21 cellular contexts compared by ENCODE assay signal in the genomic region with DNA sequence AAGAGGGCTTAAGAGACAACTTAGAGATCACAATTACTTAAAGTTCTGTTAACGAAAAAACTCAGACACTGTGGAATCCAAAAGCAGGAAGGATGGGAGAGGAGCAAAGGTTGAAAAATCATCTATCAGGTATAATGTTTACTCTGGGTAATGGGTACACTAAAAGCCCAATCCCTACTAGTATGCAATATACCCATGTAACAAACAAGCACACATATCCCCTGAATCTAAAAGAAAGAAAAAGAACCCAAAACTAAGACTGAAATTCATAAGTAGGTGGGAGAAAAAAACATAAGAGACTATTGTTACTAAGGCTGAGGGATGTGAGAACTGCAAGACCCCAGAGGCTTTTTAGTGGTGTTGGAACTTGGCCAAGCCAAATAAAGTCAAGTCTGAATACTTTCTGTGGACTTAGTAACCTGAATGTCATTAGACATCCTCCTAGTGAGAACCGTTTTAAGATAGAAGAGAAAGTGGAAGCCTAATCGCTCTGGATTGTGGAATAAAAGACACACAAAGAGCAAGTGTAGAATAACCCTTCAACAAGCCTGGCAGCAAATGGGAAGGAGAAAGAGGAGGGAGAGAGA.
A peak's percentile ranks its signal among the peaks of the same experiment; 100 is the strongest.
DNase-seq lines count a peak whose midpoint lies in the region; FAIRE-seq and TF ChIP-seq lines count a peak whose summit lies in the region.
"Had no signal": no experiment of that assay in that cellular context is flagged by ENCODE, and none has a peak within 500 bp of the region (broad histone marks: within the 10 kb centered on the region; RNA-seq: fewer than 3 reads in every experiment).

No MANE protein-coding gene starts in this region.

- in situ Hi-C loops in astrocyte of the cerebellum (cut with HindIII; ENCODE audit: low sequenced_read_pairs): no loop called here

- TF ChIP-seq CTCF in astrocyte of the cerebellum (IDR thresholded peaks at IDR 0.05; ENCODE audit: low read depth, low read length, missing control alignments) (no peak), foreskin fibroblast (IDR thresholded peaks at IDR 0.05; ENCODE audit: low read depth, low read length) (no peak)

- DNase-seq in NCI-H748 (lab: John Stamatoyannopoulos, UW; ENCODE audit: unreplicated experiment) (peak; percentile 56), NCI-H748 treated with DMSO at 0.1 percent for 48 hours (lab: John Stamatoyannopoulos, UW) (no peak), NCI-H1436 treated with DMSO at 0.1 percent for 48 hours (lab: John Stamatoyannopoulos, UW) (peak; percentile 42), astrocyte of the cerebellum (ENCODE audit: low read depth) (peak; percentile 24), NCI-H774 (lab: John Stamatoyannopoulos, UW) (no peak), GM19239 (ENCODE audit: insufficient read length, low spot score) (no peak), foreskin fibroblast (no peak)
- DNase-seq: Caco-2; CD4-positive, alpha-beta T cell; H9; Kasumi-1; MG63; NCI-H1048; NCI-H187; NCI-H2107; NCI-H226; NCI-H526 treated with DMSO at 0.1 percent for 48 hours; OCI-M1; Right ventricle myocardium superior; SK-N-SH had no signal

- no peak for FAIRE-seq in GM19239 (lab: Jason Lieb, UNC)
- FAIRE-seq: GM12878 had no signal

- H3K4me3 ChIP-seq in astrocyte of the cerebellum (ENCODE audit: low read depth, low read length) (no peak overlapping the region), foreskin fibroblast (ENCODE audit: low read depth in 1 of 2, low read length in 2 of 2) (no peak overlapping the region)
- H3K4me3 ChIP-seq: GM12878, MG63 had no signal

Comparison
In these comparisons a context has a peak if more than half of its experiments do, and no peak if none do; other contexts are left out.
1. DNase-seq: peak in NCI-H748 (single experiment), NCI-H1436 treated with DMSO at 0.1 percent for 48 hours (single experiment) and astrocyte of the cerebellum (single experiment); none in NCI-H748 treated with DMSO at 0.1 percent for 48 hours (single experiment), NCI-H774 (single experiment), GM19239 (single experiment) and foreskin fibroblast (0 of 2).